In the genomic region with DNA sequence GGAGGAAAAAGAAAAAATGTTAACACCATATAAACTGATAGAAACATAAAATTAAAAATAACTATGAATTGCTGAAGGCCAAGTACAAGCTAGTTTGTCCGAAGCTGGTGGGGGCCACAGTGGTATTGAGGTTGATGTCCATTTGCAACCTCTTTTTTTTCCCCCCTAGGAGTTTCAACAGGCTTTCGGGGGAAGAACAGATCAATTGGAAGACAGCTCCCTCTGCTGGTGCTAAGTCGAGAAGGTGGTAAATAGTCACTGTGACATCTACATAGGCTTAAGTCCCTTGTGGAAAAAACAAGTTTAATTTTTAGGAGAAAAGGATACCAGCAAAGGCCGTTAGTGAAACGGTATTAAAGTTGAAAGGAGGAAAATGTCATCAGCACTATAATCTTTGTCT, we compare ENCODE assay signal across 8 cellular contexts.
A peak's percentile ranks its signal among the peaks of the same experiment; 100 is the strongest.
DNase-seq lines count a peak whose midpoint lies in the region; ATAC-seq and TF ChIP-seq lines count a peak whose summit lies in the region.

No MANE protein-coding gene starts in this region.

- peak; percentile 45 for DNase-seq in DMS114 treated with DMSO at 0.1 percent for 48 hours (lab: John Stamatoyannopoulos, UW; ENCODE audit: unreplicated experiment)
- DNase-seq in H7 = peak; percentile 3
- DNase-seq in NCI-H748 treated with DMSO at 0.1 percent for 48 hours (lab: John Stamatoyannopoulos, UW) = peak; percentile 49
- peak; percentile 13 for DNase-seq in activated naive CD4-positive, alpha-beta T cell treated with anti-CD3 and anti-CD28 coated beads, Interleukin-2, amount 50 U/mL, for 16 hours
- no peak for DNase-seq in kidney epithelial cell (ENCODE audit: low read depth)
- DNase-seq in GM19238 (ENCODE audit: insufficient read length, low spot score) = no peak
- no peak for DNase-seq in NCI-H187 treated with DMSO at 0.1 percent for 48 hours (lab: John Stamatoyannopoulos, UW)

- no peak overlapping the region for H3K4me3 ChIP-seq in H7 (ENCODE audit: insufficient read depth, low read depth, low read length)
- no peak overlapping the region for H3K4me3 ChIP-seq in kidney epithelial cell (ENCODE audit: low read depth, low read length)

- TF ChIP-seq POLR2A in GM18505 (IDR thresholded peaks at IDR 0.05; ENCODE audit: borderline replicate concordance, extremely low read depth, insufficient read depth, insufficient read length) = no peak

- H3K36me3 ChIP-seq in H7 (replicated peaks; ENCODE audit: control insufficient read depth, insufficient read depth, low read length) = no peaks in the 10 kb centered on the region
- no peaks in the 10 kb centered on the region for H3K36me3 ChIP-seq in kidney epithelial cell (ENCODE audit: control insufficient read depth, insufficient read depth, low read length)

- no peak for ATAC-seq in GM18505 (IDR thresholded peaks at IDR 0.05; ENCODE audit: unreplicated experiment)

- H3K27me3 ChIP-seq in H7 (ENCODE audit: control insufficient read depth, insufficient read depth, low read length) = no peaks in the 10 kb centered on the region
- no peaks in the 10 kb centered on the region for H3K27me3 ChIP-seq in kidney epithelial cell (ENCODE audit: control insufficient read depth, insufficient read depth, low read length)

- TF ChIP-seq CTCF in kidney epithelial cell (IDR thresholded peaks at IDR 0.05; ENCODE audit: insufficient read depth, low read length, poor library complexity, severe bottlenecking) = peak; percentile 31

Comparison
In these comparisons a context has a peak if more than half of its experiments do, and no peak if none do; other contexts are left out.
1. DNase-seq: peak in DMS114 treated with DMSO at 0.1 percent for 48 hours (single experiment), H7 (single experiment), NCI-H748 treated with DMSO at 0.1 percent for 48 hours (single experiment) and activated naive CD4-positive, alpha-beta T cell treated with anti-CD3 and anti-CD28 coated beads, Interleukin-2, amount 50 U/mL, for 16 hours (single experiment); none in kidney epithelial cell (single experiment), GM19238 (single experiment) and NCI-H187 treated with DMSO at 0.1 percent for 48 hours (single experiment).